1 cellular context compared by ENCODE assay signal in the genomic region with DNA sequence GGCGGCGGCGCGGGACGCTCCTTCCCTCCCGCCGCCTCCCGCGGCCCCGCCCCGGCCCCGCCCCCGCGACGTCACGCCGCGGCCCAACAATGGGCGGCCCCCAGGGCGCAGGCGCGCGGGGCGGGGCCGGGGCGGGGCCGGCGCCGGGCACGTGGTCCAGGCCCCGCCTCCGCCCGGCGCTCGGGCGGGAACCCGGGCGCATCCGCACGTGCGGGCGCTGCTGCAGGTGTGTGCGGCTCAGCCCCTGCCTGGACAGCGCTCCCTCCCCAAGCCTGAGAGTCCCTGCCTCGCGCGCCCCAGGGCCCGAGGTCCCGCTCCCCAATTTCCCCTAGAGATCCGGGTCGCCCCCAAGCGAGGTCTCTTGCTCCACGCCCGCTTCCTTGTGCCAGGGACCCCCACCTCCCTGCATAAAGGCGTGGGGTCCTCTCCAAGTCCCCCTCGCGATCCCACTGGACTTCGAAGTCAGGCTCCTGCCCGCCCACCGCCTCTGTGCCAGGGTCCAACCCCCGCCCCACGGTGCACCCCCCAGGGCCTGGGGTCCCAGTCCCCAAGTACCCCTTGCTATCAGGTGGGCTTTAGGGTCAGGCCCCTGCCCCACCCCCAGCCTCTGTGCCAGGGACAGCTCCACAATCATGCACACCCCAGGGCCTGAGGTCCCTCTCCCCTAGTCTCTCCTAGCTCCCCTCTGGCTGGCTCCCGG.
TF ChIP-seq lines count a peak whose summit lies in the region.

Gene MEX3D, minus strand, starts transcription at position 6 of the 700 bp plus-strand sequence. CDS start 267 bp downstream, outside the sequence.

TF ChIP-seq in WTC11, 78 proteins besides CTCF, POLR2A, EP300 and RAD21 (continued from another document):
- TF ChIP-seq ARID4B (CRISPR knock-in tag; IDR thresholded peaks at IDR 0.05; ENCODE audit: borderline replicate concordance) (peak; percentile 96), ATF2 (CRISPR knock-in tag; IDR thresholded peaks at IDR 0.05; ENCODE audit: borderline replicate concordance, low read depth) (0 out of 2 replicates have a peak, but pooled peaks have one; percentile 68)
